Comparison of ENCODE assay signal across 1 cellular context in the genomic region with DNA sequence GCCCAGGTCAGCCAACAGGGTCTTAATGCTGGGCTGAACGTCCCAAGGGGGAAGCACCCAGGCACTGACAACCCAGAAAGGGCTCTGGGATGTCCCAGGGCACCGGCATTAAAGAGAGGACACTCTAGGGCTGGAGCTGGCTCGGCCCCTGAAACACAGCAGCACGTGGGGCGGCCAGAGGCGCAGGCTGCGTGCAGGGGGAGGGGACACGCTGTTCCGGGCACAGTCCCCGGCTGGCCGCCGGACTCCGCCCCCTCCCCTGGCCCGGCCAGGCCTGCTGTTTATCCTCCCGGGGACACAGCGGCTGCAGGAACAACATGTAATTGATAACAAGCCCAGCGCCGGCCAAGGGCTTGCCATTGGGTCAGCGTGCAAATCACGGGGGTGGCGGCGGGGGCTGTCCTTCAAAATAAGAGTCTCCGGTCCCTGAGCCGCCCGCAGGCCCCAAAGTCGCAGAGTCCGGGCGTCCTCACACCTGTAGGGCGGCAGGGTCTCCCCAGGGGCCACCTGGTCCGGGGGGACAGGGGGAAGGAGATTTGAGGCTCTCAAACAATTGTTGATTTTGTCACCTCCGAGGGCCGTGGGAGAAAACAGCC.
TF ChIP-seq lines count a peak whose summit lies in the region.

No MANE protein-coding gene starts in this region.

TF ChIP-seq in HepG2, 621 proteins besides CTCF, POLR2A, EP300 and RAD21 (continued from another document and continues in another):
- TF ChIP-seq MLLT10 (CRISPR knock-in tag; IDR thresholded peaks at IDR 0.05), result no peak
- TF ChIP-seq PAWR (CRISPR knock-in tag; IDR thresholded peaks at IDR 0.05; ENCODE audit: borderline replicate concordance), result no peak
- TF ChIP-seq, protein P1, sequence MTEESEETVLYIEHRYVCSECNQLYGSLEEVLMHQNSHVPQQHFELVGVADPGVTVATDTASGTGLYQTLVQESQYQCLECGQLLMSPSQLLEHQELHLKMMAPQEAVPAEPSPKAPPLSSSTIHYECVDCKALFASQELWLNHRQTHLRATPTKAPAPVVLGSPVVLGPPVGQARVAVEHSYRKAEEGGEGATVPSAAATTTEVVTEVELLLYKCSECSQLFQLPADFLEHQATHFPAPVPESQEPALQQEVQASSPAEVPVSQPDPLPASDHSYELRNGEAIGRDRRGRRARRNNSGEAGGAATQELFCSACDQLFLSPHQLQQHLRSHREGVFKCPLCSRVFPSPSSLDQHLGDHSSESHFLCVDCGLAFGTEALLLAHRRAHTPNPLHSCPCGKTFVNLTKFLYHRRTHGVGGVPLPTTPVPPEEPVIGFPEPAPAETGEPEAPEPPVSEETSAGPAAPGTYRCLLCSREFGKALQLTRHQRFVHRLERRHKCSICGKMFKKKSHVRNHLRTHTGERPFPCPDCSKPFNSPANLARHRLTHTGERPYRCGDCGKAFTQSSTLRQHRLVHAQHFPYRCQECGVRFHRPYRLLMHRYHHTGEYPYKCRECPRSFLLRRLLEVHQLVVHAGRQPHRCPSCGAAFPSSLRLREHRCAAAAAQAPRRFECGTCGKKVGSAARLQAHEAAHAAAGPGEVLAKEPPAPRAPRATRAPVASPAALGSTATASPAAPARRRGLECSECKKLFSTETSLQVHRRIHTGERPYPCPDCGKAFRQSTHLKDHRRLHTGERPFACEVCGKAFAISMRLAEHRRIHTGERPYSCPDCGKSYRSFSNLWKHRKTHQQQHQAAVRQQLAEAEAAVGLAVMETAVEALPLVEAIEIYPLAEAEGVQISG (CRISPR knock-in tag; IDR thresholded peaks at IDR 0.05), result peak; percentile 86
- no peak; the same call in 1 of the 2 replicates for TF ChIP-seq ZSCAN31 (CRISPR knock-in tag; IDR thresholded peaks at IDR 0.05; ENCODE audit: low read depth)
- no peak for TF ChIP-seq ZNF282 (IDR thresholded peaks at IDR 0.05; ENCODE audit: partially characterized antibody)
- TF ChIP-seq ZNF629 (CRISPR knock-in tag; conservative IDR thresholded peaks at IDR 0.05), result no peak
- peak; percentile 75 for TF ChIP-seq HNRNPLL (IDR thresholded peaks at IDR 0.05; ENCODE audit: low read depth, low read length, poor library complexity, severe bottlenecking)
- TF ChIP-seq, protein P2, sequence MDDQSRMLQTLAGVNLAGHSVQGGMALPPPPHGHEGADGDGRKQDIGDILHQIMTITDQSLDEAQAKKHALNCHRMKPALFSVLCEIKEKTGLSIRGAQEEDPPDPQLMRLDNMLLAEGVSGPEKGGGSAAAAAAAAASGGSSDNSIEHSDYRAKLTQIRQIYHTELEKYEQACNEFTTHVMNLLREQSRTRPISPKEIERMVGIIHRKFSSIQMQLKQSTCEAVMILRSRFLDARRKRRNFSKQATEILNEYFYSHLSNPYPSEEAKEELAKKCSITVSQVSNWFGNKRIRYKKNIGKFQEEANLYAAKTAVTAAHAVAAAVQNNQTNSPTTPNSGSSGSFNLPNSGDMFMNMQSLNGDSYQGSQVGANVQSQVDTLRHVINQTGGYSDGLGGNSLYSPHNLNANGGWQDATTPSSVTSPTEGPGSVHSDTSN (CRISPR knock-in tag; IDR thresholded peaks at IDR 0.05; ENCODE audit: borderline replicate concordance), result no peak
- TF ChIP-seq NFE2L2 (IDR thresholded peaks at IDR 0.05; ENCODE audit: low read length), result no peak
- TF ChIP-seq ZNF552 (CRISPR knock-in tag; IDR thresholded peaks at IDR 0.05; ENCODE audit: borderline replicate concordance), result no peak
- TF ChIP-seq DR1 (CRISPR knock-in tag; IDR thresholded peaks at IDR 0.05), result 0 out of 2 replicates have a peak, but pooled peaks have one; percentile 12
- TF ChIP-seq MTA1 (CRISPR knock-in tag; IDR thresholded peaks at IDR 0.05; ENCODE audit: borderline replicate concordance), result no peak
- TF ChIP-seq GPN1 (CRISPR knock-in tag; IDR thresholded peaks at IDR 0.05; ENCODE audit: borderline replicate concordance), result no peak
- peak; percentile 73 for TF ChIP-seq ZNF746 (CRISPR knock-in tag; IDR thresholded peaks at IDR 0.05)
- 0 out of 2 replicates have a peak, but pooled peaks have one; percentile 56 for TF ChIP-seq STAT5B (CRISPR knock-in tag; IDR thresholded peaks at IDR 0.05)
- TF ChIP-seq REPIN1 (CRISPR knock-in tag; IDR thresholded peaks at IDR 0.05; ENCODE audit: borderline replicate concordance, low read depth), result peak; percentile 90
- TF ChIP-seq TCF7 (IDR thresholded peaks at IDR 0.05; ENCODE audit: low read depth), result no peak
- TF ChIP-seq, protein P3, sequence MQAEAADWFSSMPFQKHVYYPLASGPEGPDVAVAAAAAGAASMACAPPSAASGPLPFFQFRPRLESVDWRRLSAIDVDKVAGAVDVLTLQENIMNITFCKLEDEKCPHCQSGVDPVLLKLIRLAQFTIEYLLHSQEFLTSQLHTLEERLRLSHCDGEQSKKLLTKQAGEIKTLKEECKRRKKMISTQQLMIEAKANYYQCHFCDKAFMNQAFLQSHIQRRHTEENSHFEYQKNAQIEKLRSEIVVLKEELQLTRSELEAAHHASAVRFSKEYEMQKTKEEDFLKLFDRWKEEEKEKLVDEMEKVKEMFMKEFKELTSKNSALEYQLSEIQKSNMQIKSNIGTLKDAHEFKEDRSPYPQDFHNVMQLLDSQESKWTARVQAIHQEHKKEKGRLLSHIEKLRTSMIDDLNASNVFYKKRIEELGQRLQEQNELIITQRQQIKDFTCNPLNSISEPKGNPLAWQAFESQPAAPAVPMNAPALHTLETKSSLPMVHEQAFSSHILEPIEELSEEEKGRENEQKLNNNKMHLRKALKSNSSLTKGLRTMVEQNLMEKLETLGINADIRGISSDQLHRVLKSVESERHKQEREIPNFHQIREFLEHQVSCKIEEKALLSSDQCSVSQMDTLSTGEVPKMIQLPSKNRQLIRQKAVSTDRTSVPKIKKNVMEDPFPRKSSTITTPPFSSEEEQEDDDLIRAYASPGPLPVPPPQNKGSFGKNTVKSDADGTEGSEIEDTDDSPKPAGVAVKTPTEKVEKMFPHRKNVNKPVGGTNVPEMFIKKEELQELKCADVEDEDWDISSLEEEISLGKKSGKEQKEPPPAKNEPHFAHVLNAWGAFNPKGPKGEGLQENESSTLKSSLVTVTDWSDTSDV (CRISPR knock-in tag; IDR thresholded peaks at IDR 0.05), result no peak
- peak; percentile 56; the same call in 1 of the 2 replicates for TF ChIP-seq MAZ (IDR thresholded peaks at IDR 0.05; ENCODE audit: borderline replicate concordance, low read depth, low read length)
- peak; percentile 62 for TF ChIP-seq MAZ (CRISPR knock-in tag; IDR thresholded peaks at IDR 0.05; ENCODE audit: low read depth)
- TF ChIP-seq, protein P4, sequence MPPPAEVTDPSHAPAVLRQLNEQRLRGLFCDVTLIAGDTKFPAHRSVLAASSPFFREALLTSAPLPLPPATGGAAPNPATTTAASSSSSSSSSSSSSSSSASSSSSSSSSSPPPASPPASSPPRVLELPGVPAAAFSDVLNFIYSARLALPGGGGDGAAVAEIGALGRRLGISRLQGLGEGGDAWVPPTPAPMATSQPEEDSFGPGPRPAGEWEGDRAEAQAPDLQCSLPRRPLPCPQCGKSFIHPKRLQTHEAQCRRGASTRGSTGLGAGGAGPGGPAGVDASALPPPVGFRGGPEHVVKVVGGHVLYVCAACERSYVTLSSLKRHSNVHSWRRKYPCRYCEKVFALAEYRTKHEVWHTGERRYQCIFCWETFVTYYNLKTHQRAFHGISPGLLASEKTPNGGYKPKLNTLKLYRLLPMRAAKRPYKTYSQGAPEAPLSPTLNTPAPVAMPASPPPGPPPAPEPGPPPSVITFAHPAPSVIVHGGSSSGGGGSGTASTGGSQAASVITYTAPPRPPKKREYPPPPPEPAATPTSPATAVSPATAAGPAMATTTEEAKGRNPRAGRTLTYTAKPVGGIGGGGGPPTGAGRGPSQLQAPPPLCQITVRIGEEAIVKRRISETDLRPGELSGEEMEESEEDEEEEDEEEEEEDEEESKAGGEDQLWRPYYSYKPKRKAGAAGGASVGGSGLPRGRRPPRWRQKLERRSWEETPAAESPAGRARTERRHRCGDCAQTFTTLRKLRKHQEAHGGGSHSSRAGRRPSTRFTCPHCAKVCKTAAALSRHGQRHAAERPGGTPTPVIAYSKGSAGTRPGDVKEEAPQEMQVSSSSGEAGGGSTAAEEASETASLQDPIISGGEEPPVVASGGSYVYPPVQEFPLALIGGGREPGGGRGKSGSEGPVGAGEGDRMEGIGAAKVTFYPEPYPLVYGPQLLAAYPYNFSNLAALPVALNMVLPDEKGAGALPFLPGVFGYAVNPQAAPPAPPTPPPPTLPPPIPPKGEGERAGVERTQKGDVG (CRISPR knock-in tag; IDR thresholded peaks at IDR 0.05; ENCODE audit: borderline replicate concordance), result no peak
- TF ChIP-seq, protein P5, sequence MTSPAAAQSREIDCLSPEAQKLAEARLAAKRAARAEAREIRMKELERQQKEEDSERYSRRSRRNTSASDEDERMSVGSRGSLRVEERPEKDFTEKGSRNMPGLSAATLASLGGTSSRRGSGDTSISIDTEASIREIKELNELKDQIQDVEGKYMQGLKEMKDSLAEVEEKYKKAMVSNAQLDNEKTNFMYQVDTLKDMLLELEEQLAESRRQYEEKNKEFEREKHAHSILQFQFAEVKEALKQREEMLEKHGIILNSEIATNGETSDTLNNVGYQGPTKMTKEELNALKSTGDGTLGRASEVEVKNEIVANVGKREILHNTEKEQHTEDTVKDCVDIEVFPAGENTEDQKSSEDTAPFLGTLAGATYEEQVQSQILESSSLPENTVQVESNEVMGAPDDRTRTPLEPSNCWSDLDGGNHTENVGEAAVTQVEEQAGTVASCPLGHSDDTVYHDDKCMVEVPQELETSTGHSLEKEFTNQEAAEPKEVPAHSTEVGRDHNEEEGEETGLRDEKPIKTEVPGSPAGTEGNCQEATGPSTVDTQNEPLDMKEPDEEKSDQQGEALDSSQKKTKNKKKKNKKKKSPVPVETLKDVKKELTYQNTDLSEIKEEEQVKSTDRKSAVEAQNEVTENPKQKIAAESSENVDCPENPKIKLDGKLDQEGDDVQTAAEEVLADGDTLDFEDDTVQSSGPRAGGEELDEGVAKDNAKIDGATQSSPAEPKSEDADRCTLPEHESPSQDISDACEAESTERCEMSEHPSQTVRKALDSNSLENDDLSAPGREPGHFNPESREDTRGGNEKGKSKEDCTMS (CRISPR knock-in tag; conservative IDR thresholded peaks at IDR 0.05), result no peak
- no peak for TF ChIP-seq HNF4G (IDR thresholded peaks at IDR 0.05; ENCODE audit: borderline replicate concordance, low read depth, low read length)
- no peak for TF ChIP-seq HNF4G (CRISPR knock-in tag; IDR thresholded peaks at IDR 0.05; ENCODE audit: borderline replicate concordance, low read depth)
- no peak for TF ChIP-seq KDM5A (IDR thresholded peaks at IDR 0.05; ENCODE audit: borderline replicate concordance, low read length)
- TF ChIP-seq ZNF569 (CRISPR knock-in tag; IDR thresholded peaks at IDR 0.05; ENCODE audit: borderline replicate concordance), result no peak; the same call in 1 of the 2 replicates
- TF ChIP-seq, protein P6, sequence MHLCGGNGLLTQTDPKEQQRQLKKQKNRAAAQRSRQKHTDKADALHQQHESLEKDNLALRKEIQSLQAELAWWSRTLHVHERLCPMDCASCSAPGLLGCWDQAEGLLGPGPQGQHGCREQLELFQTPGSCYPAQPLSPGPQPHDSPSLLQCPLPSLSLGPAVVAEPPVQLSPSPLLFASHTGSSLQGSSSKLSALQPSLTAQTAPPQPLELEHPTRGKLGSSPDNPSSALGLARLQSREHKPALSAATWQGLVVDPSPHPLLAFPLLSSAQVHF (CRISPR knock-in tag; IDR thresholded peaks at IDR 0.05), result no peak
- no peak for TF ChIP-seq ZNF850 (CRISPR knock-in tag; conservative IDR thresholded peaks at IDR 0.05)
- TF ChIP-seq ZNF383 (CRISPR knock-in tag; IDR thresholded peaks at IDR 0.05; ENCODE audit: borderline replicate concordance), result no peak
- TF ChIP-seq ZNF460 (CRISPR knock-in tag; IDR thresholded peaks at IDR 0.05; ENCODE audit: borderline replicate concordance), result peak; percentile 21; the same call in 1 of the 2 replicates
- TF ChIP-seq, protein P7, sequence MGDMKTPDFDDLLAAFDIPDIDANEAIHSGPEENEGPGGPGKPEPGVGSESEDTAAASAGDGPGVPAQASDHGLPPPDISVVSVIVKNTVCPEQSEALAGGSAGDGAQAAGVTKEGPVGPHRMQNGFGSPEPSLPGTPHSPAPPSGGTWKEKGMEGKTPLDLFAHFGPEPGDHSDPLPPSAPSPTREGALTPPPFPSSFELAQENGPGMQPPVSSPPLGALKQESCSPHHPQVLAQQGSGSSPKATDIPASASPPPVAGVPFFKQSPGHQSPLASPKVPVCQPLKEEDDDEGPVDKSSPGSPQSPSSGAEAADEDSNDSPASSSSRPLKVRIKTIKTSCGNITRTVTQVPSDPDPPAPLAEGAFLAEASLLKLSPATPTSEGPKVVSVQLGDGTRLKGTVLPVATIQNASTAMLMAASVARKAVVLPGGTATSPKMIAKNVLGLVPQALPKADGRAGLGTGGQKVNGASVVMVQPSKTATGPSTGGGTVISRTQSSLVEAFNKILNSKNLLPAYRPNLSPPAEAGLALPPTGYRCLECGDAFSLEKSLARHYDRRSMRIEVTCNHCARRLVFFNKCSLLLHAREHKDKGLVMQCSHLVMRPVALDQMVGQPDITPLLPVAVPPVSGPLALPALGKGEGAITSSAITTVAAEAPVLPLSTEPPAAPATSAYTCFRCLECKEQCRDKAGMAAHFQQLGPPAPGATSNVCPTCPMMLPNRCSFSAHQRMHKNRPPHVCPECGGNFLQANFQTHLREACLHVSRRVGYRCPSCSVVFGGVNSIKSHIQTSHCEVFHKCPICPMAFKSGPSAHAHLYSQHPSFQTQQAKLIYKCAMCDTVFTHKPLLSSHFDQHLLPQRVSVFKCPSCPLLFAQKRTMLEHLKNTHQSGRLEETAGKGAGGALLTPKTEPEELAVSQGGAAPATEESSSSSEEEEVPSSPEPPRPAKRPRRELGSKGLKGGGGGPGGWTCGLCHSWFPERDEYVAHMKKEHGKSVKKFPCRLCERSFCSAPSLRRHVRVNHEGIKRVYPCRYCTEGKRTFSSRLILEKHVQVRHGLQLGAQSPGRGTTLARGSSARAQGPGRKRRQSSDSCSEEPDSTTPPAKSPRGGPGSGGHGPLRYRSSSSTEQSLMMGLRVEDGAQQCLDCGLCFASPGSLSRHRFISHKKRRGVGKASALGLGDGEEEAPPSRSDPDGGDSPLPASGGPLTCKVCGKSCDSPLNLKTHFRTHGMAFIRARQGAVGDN (CRISPR knock-in tag; IDR thresholded peaks at IDR 0.05), result peak; percentile 95
- no peak for TF ChIP-seq ZNF75D (CRISPR knock-in tag; IDR thresholded peaks at IDR 0.05; ENCODE audit: borderline replicate concordance)
- TF ChIP-seq CEBPB (IDR thresholded peaks at IDR 0.05; ENCODE audit: borderline replicate concordance, low read depth, low read length), result no peak
- no peak for TF ChIP-seq ZBTB20 (CRISPR knock-in tag; IDR thresholded peaks at IDR 0.05; ENCODE audit: borderline replicate concordance, low read depth)
- TF ChIP-seq TCF12 (IDR thresholded peaks at IDR 0.05), result no peak
- no peak for TF ChIP-seq TCF12 (CRISPR knock-in tag; IDR thresholded peaks at IDR 0.05)
- no peak for TF ChIP-seq ZNF180 (CRISPR knock-in tag; IDR thresholded peaks at IDR 0.05; ENCODE audit: borderline replicate concordance, low read depth)
- no peak for TF ChIP-seq ATF1 (CRISPR knock-in tag; IDR thresholded peaks at IDR 0.05)
- peak; percentile 76 for TF ChIP-seq ZNF563 (CRISPR knock-in tag; IDR thresholded peaks at IDR 0.05)
- no peak for TF ChIP-seq ZNF672 (CRISPR knock-in tag; IDR thresholded peaks at IDR 0.05)
- TF ChIP-seq, protein P8, sequence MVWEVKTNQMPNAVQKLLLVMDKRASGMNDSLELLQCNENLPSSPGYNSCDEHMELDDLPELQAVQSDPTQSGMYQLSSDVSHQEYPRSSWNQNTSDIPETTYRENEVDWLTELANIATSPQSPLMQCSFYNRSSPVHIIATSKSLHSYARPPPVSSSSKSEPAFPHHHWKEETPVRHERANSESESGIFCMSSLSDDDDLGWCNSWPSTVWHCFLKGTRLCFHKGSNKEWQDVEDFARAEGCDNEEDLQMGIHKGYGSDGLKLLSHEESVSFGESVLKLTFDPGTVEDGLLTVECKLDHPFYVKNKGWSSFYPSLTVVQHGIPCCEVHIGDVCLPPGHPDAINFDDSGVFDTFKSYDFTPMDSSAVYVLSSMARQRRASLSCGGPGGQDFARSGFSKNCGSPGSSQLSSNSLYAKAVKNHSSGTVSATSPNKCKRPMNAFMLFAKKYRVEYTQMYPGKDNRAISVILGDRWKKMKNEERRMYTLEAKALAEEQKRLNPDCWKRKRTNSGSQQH (CRISPR knock-in tag; IDR thresholded peaks at IDR 0.05; ENCODE audit: low read depth), result no peak
